Comparison of ENCODE assay signal across 24 cellular contexts in the genomic region with DNA sequence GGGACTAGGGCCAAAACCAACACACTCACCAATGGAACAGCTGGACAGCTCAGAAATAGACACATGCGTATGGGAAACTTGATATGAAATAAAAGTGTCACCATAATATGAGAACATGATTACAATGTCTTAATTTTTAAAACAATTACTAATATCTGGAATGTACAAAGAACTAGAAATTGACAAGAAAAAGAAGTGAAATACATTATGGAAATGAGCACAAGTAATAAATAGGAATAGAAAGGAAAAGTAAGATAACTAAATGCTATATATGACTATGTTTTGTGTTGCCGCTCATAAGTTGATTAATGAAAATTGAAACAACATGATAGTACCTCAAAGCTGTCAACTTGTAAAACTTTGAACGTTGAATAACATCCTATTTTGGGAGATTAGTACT.
DNase-seq lines count a peak whose midpoint lies in the region; ATAC-seq and TF ChIP-seq lines count a peak whose summit lies in the region.
"Had no signal": no experiment of that assay in that cellular context is flagged by ENCODE, and none has a peak within 500 bp of the region (broad histone marks: within the 10 kb centered on the region; RNA-seq: fewer than 3 reads in every experiment).

No MANE protein-coding gene starts in this region.

- H3K4me1 Mint-ChIP-seq in immature natural killer cell, result peaks cover 0 to 9% of the 10 kb centered on the region in 2 donors
- H3K4me1 Mint-ChIP-seq: activated naive CD8-positive, alpha-beta T cell treated with anti-CD3 and anti-CD28 coated beads, Interleukin-2, amount 50 U/mL, for 24 hours had no signal

- no peaks in the 10 kb centered on the region for H3K27me3 Mint-ChIP-seq in immature natural killer cell (ENCODE audit: low read depth in 3 of 3)
- H3K27me3 Mint-ChIP-seq: activated naive CD8-positive, alpha-beta T cell treated with anti-CD3 and anti-CD28 coated beads, Interleukin-2, amount 50 U/mL, for 24 hours; natural killer cell treated with Interleukin-12 subunit alpha and Interleukin-12 subunit beta and Interleukin-15 and Interleukin-18, amount 100 ng/mL, for 72 hours had no signal

- no peak overlapping the region for H3K27ac Mint-ChIP-seq in immature natural killer cell
- H3K27ac Mint-ChIP-seq: activated naive CD8-positive, alpha-beta T cell treated with anti-CD3 and anti-CD28 coated beads, Interleukin-2, amount 50 U/mL, for 24 hours; natural killer cell treated with Interleukin-12 subunit alpha and Interleukin-12 subunit beta and Interleukin-15 and Interleukin-18, amount 100 ng/mL, for 72 hours had no signal

- intact Hi-C loops in Right ventricle myocardium inferior (cut with DNase I), result no loop called here

- DNase-seq in GM13976 (ENCODE audit: low spot score) (peak; percentile 19), DMS79 treated with DMSO at 0.1 percent for 48 hours (lab: John Stamatoyannopoulos, UW) (no peak), immature natural killer cell (no peak), Right ventricle myocardium inferior (ENCODE audit: missing footprints) (no peak), NCI-H1105 (lab: John Stamatoyannopoulos, UW) (no peak)
- DNase-seq: activated CD4-positive, alpha-beta T cell treated with anti-CD3 and anti-CD28 coated beads, Interleukin-2, amount 50 U/mL, for 4 hours; activated CD8-positive, alpha-beta memory T cell treated with anti-CD3 and anti-CD28 coated beads, Interleukin-2, amount 50 U/mL, for 48 hours; activated naive CD8-positive, alpha-beta T cell treated with anti-CD3 and anti-CD28 coated beads, Interleukin-2, amount 50 U/mL, for 24 hours; body of pancreas; foreskin keratinocyte; left ventricle myocardium inferior; midbrain; MM.1S; NCI-H2171; SK-N-SH; stimulated activated CD4-positive, alpha-beta T cell treated with anti-CD3 and anti-CD28 coated beads, Interleukin-15, amount 100 ng/mL, for 24 hours; trophoblast cell; WERI-Rb-1 had no signal

- H3K36me3 Mint-ChIP-seq in immature natural killer cell, result peaks cover 0 to 4% (median 0%) of the 10 kb centered on the region in 3 donors
- H3K36me3 Mint-ChIP-seq: natural killer cell treated with Interleukin-12 subunit alpha and Interleukin-12 subunit beta and Interleukin-15 and Interleukin-18, amount 100 ng/mL, for 72 hours had no signal

- peak; percentile 57 for ATAC-seq in GM19035 (IDR thresholded peaks at IDR 0.05; ENCODE audit: unreplicated experiment)
- peak; percentile 62 for ATAC-seq in HG02840 (IDR thresholded peaks at IDR 0.05; ENCODE audit: low FRiP score, unreplicated experiment)
- peak; percentile 77 for ATAC-seq in HG03354 (IDR thresholded peaks at IDR 0.05; ENCODE audit: poor library complexity, severe bottlenecking, unreplicated experiment)
- no peak for ATAC-seq in Right ventricle myocardium inferior
- ATAC-seq: activated naive CD8-positive, alpha-beta T cell treated with anti-CD3 and anti-CD28 coated beads, Interleukin-2, amount 50 U/mL, for 24 hours; body of pancreas; foreskin keratinocyte; K562; natural killer cell treated with Interleukin-12 subunit alpha and Interleukin-12 subunit beta and Interleukin-15 and Interleukin-18, amount 100 ng/mL, for 72 hours; sciatic nerve had no signal

- no peak overlapping the region for H3K4me3 Mint-ChIP-seq in immature natural killer cell
- H3K4me3 Mint-ChIP-seq: activated naive CD8-positive, alpha-beta T cell treated with anti-CD3 and anti-CD28 coated beads, Interleukin-2, amount 50 U/mL, for 24 hours; natural killer cell treated with Interleukin-12 subunit alpha and Interleukin-12 subunit beta and Interleukin-15 and Interleukin-18, amount 100 ng/mL, for 72 hours had no signal

- no peaks in the 10 kb centered on the region for H3K9me3 Mint-ChIP-seq in immature natural killer cell
- H3K9me3 Mint-ChIP-seq: activated naive CD8-positive, alpha-beta T cell treated with anti-CD3 and anti-CD28 coated beads, Interleukin-2, amount 50 U/mL, for 24 hours; natural killer cell treated with Interleukin-12 subunit alpha and Interleukin-12 subunit beta and Interleukin-15 and Interleukin-18, amount 100 ng/mL, for 72 hours had no signal

- in situ Hi-C loops in GM13976 (cut with MboI; ENCODE audit: low sequenced_read_pairs, unreplicated experiment), result no loop called here

- no peak for TF ChIP-seq CTCF in GM13976 (IDR thresholded peaks at IDR 0.05; ENCODE audit: borderline replicate concordance, control extremely low read depth, extremely low read depth, insufficient read depth, missing control alignments)
